Comparison of ENCODE assay signal across 20 cellular contexts in genomic region chr10:1328951-1329614, GRCh38.
"Had no signal": no experiment of that assay in that cellular context is flagged by ENCODE, and none has a peak within 500 bp of the region (broad histone marks: within the 10 kb centered on the region; RNA-seq: fewer than 3 reads in every experiment).

No MANE protein-coding gene starts in this region.

- H3K4me1 ChIP-seq: colonic mucosa, heart right ventricle, neural progenitor cell, pancreas, right lobe of liver, tibial artery, upper lobe of left lung, uterus had no signal

- ATAC-seq: heart right ventricle; left lobe of liver; natural killer cell; right lobe of liver; stimulated activated memory B cell treated with anti-CD40 and anti-IgM and Interleukin-4, amounts not matched to agents 10 μg/mL and 1 μg/mL and 100 μg/mL, for 72 hours had no signal

- H3K27ac Mint-ChIP-seq: endodermal cell; natural killer cell; progenitor cell of endocrine pancreas; stimulated activated memory B cell treated with anti-CD40 and anti-IgM and Interleukin-4, amounts not matched to agents 10 μg/mL and 1 μg/mL and 100 μg/mL, for 72 hours; stimulated activated naive CD8-positive, alpha-beta T cell treated with anti-CD3 and anti-CD28 coated beads, Interleukin-15, Interleukin-2, amounts not matched to agents 100 ng/mL and 50 ng/mL, for 24 hours had no signal

- H3K4me1 Mint-ChIP-seq: endodermal cell; natural killer cell; stimulated activated memory B cell treated with anti-CD40 and anti-IgM and Interleukin-4, amounts not matched to agents 10 μg/mL and 1 μg/mL and 100 μg/mL, for 72 hours had no signal

- H3K4me3 ChIP-seq: colonic mucosa, heart right ventricle, neural progenitor cell, pancreas, right lobe of liver, skin epidermis, tibial artery, upper lobe of left lung, uterus had no signal

- H3K4me3 Mint-ChIP-seq: endodermal cell; natural killer cell; neural progenitor cell; stimulated activated memory B cell treated with anti-CD40 and anti-IgM and Interleukin-4, amounts not matched to agents 10 μg/mL and 1 μg/mL and 100 μg/mL, for 72 hours; stimulated activated naive CD8-positive, alpha-beta T cell treated with anti-CD3 and anti-CD28 coated beads, Interleukin-15, Interleukin-2, amounts not matched to agents 100 ng/mL and 50 ng/mL, for 24 hours had no signal

- H3K9me3 ChIP-seq: colonic mucosa, heart right ventricle, pancreas, right lobe of liver, tibial artery, upper lobe of left lung, uterus had no signal

- H3K27me3 ChIP-seq: colonic mucosa, neural progenitor cell, right lobe of liver, upper lobe of left lung, uterus had no signal

- H3K36me3 Mint-ChIP-seq: natural killer cell; stimulated activated memory B cell treated with anti-CD40 and anti-IgM and Interleukin-4, amounts not matched to agents 10 μg/mL and 1 μg/mL and 100 μg/mL, for 72 hours had no signal

- H3K36me3 ChIP-seq: colonic mucosa, heart right ventricle, neural progenitor cell, pancreas, right lobe of liver, tibial artery, upper lobe of left lung, uterus had no signal

- H3K27ac ChIP-seq: colonic mucosa, heart right ventricle, neural progenitor cell, pancreas, right lobe of liver, skin epidermis, tibial artery, upper lobe of left lung, uterus had no signal

- DNase-seq: colonic mucosa; effector CD4-positive, alpha-beta T cell; endodermal cell; heart right ventricle; islet precursor cell; mammary epithelial cell; natural killer cell; pancreas; right lobe of liver; stimulated activated CD4-positive, alpha-beta T cell treated with anti-CD3 and anti-CD28 coated beads, Interleukin-12 subunit alpha, Interleukin-12 subunit beta, amount 100 ng/mL, for 4 hours; stimulated activated CD4-positive, alpha-beta T cell treated with anti-CD3 and anti-CD28 coated beads, Interleukin-4, amount 100 ng/mL, for 24 hours; tibial artery; upper lobe of left lung; uterus had no signal
